Comparison of ENCODE assay signal across 8 cellular contexts in the genomic region with DNA sequence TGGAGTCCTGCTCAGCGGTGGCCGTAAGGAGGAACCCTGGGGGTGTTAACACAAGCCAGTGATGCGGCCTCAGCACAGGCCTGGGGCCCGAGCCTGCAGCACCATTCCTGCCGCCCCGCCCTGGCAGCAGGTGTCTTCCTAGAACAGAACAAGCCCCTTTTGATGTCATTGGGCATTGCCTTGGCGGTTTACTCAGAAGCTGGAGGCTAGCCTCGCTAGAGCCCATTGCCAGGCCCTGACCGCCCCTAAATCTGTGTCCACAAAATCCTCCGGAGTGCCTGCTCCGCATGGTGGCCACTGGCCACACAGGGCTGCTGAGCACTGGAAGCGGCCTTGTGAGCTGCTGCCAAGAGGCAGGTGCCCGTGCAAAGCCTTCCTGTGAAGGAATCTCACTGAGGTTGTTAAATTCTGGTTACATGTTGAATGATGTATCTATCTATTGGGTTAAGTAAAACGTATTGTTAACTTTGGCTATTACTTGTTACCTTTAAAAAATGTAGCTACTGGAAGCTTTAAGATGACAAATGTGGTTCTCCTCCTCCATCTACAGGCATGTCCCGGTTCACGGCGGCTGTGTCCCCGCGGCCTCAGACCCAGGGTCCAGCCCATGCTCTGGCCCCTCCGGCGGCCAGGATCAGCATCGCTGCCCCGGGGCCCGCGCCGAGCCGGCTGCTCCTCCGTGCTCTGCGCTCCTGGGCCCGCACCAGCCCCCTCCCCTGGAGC. TPM values are rescaled to one million over a fixed set of nuclear protein-coding genes. Genes with fewer than 3 reads are reported as not detected.
DNase-seq lines count a peak whose midpoint lies in the region; ATAC-seq and TF ChIP-seq lines count a peak whose summit lies in the region.

No MANE protein-coding gene starts in this region.

- peaks cover 5% of the 10 kb centered on the region for H3K27me3 Mint-ChIP-seq in activated CD4-positive, alpha-beta T cell treated with anti-CD3 and anti-CD28 coated beads, Interleukin-2, amount 10 ng/mL, durations not matched to agents 7 days and 5 days
- no peaks in the 10 kb centered on the region for H3K27me3 Mint-ChIP-seq in MCF 10A (ENCODE audit: insufficient read depth, unreplicated experiment)

- H3K4me3 Mint-ChIP-seq in activated CD4-positive, alpha-beta T cell treated with anti-CD3 and anti-CD28 coated beads, Interleukin-2, amount 10 ng/mL, durations not matched to agents 7 days and 5 days, result peak overlapping the region; percentile 70
- peak overlapping the region; percentile 73 for H3K4me3 Mint-ChIP-seq in MCF 10A (ENCODE audit: unreplicated experiment)

- intact Hi-C loops in MCF 10A (cut with micrococcal nuclease) (loop anchor here (2.0 to 10.0 kb wide), 3 partner anchors 58 to 100 kb away; no protein-coding TSS in a partner anchor), left lung (cut with DNase I) (no loop called here)

- DNase-seq in activated CD4-positive, alpha-beta T cell treated with anti-CD3 and anti-CD28 coated beads, Interleukin-2, amount 10 ng/mL, durations not matched to agents 7 days and 5 days, result no peak
- no peak for DNase-seq in activated CD4-positive, alpha-beta T cell treated with anti-CD3 and anti-CD28 coated beads, Interleukin-2, amount 50 U/mL, for 1 hour
- DNase-seq in MCF 10A (ENCODE audit: unreplicated experiment) (peak; percentile 23), left lung (peak; percentile 35 to 74), suprapubic skin (ENCODE audit: low spot score in 2 of 2) (peak; percentile 67 to 72), NCI-H1417 treated with DMSO at 0.1 percent for 48 hours (lab: John Stamatoyannopoulos, UW) (no peak)
- no peak for DNase-seq in activated CD4-positive, alpha-beta T cell treated with anti-CD3 and anti-CD28 coated beads, Interleukin-2, amount 50 U/mL, for 4 hours

- H3K36me3 ChIP-seq in KOPT-K1 (ENCODE audit: insufficient read depth, low read length) (no peaks in the 10 kb centered on the region), left lung (no peaks in the 10 kb centered on the region), suprapubic skin (no peaks in the 10 kb centered on the region)

- peaks cover 42% of the 10 kb centered on the region for H3K4me1 Mint-ChIP-seq in activated CD4-positive, alpha-beta T cell treated with anti-CD3 and anti-CD28 coated beads, Interleukin-2, amount 10 ng/mL, durations not matched to agents 7 days and 5 days
- H3K4me1 Mint-ChIP-seq in MCF 10A (ENCODE audit: insufficient read depth, unreplicated experiment), result peaks cover 54% of the 10 kb centered on the region

- H3K4me1 ChIP-seq in left lung (peaks cover 25 to 61% of the 10 kb centered on the region in 2 donors), suprapubic skin (peaks cover 48% of the 10 kb centered on the region)

- no peak for TF ChIP-seq POLR2A in suprapubic skin (IDR thresholded peaks at IDR 0.05)

- no peak overlapping the region for H3K27ac Mint-ChIP-seq in activated CD4-positive, alpha-beta T cell treated with anti-CD3 and anti-CD28 coated beads, Interleukin-2, amount 10 ng/mL, durations not matched to agents 7 days and 5 days
- no peak overlapping the region for H3K27ac Mint-ChIP-seq in MCF 10A (ENCODE audit: low read depth, unreplicated experiment)

- peak; percentile 2 for ATAC-seq in left lung

- H3K36me3 Mint-ChIP-seq in activated CD4-positive, alpha-beta T cell treated with anti-CD3 and anti-CD28 coated beads, Interleukin-2, amount 10 ng/mL, durations not matched to agents 7 days and 5 days (ENCODE audit: low read depth), result peaks cover 4% of the 10 kb centered on the region
- no peaks in the 10 kb centered on the region for H3K36me3 Mint-ChIP-seq in MCF 10A (ENCODE audit: insufficient read depth, unreplicated experiment)

- peak overlapping the region; percentile 72 for H3K27ac ChIP-seq in KOPT-K1 (ENCODE audit: low read depth, low read length, poor library complexity, severe bottlenecking)
- H3K27ac ChIP-seq in left lung, result peak overlapping the region; percentile 86 to 87
- H3K27ac ChIP-seq in suprapubic skin, result peak overlapping the region; percentile 79

- POLR2A ChIA-PET in activated CD4-positive, alpha-beta T cell treated with anti-CD3 and anti-CD28 coated beads, Interleukin-2, amount 10 ng/mL, durations not matched to agents 7 days and 5 days (lab: Charles Lee), result no interaction called here
- POLR2A ChIA-PET in MCF 10A (lab: Yijun Ruan, JAX), result interaction anchor here (0.8 to 1.7 kb wide), 9 partner anchors 33 to 128 kb away, joined by 3 to 8 read pairs (median 3); no protein-coding TSS in a partner anchor

- H3K27me3 ChIP-seq in left lung (no peaks in the 10 kb centered on the region), suprapubic skin (no peaks in the 10 kb centered on the region)

- 16% methylated on average over 19 of the region's 30 CpGs for WGBS in suprapubic skin

- CTCF ChIA-PET in activated CD4-positive, alpha-beta T cell treated with anti-CD3 and anti-CD28 coated beads, Interleukin-2, amount 10 ng/mL, durations not matched to agents 7 days and 5 days (lab: Charles Lee), result interaction anchor here (1.0 kb wide), 1 partner anchor 89 kb away, joined by 3 read pairs; no protein-coding TSS in a partner anchor
- CTCF ChIA-PET in MCF 10A (lab: Yijun Ruan, JAX), result interaction anchor here (0.8 to 1.6 kb wide), 4 partner anchors 16 to 76 kb away, joined by 3 to 5 read pairs (median 3); no protein-coding TSS in a partner anchor

- H3K9me3 ChIP-seq in KOPT-K1 (ENCODE audit: insufficient read depth, low read length, poor library complexity, severe bottlenecking) (peaks cover 10% of the 10 kb centered on the region), left lung (peaks cover 0 to 6% of the 10 kb centered on the region in 2 donors), suprapubic skin (no peaks in the 10 kb centered on the region)

- H3K9me3 Mint-ChIP-seq in activated CD4-positive, alpha-beta T cell treated with anti-CD3 and anti-CD28 coated beads, Interleukin-2, amount 10 ng/mL, durations not matched to agents 7 days and 5 days, result peaks cover 8% of the 10 kb centered on the region
- no peaks in the 10 kb centered on the region for H3K9me3 Mint-ChIP-seq in MCF 10A (ENCODE audit: unreplicated experiment)

- H3K4me3 ChIP-seq in left lung (peak overlapping the region; percentile 60 to 73), suprapubic skin (peak overlapping the region; percentile 65)

- TF ChIP-seq EP300 in suprapubic skin (IDR thresholded peaks at IDR 0.05), result no peak

- BruUV-seq in MCF 10A (replicated peaks; lab: Mats Ljungman, UMichigan), result TSS peak; percentile 42

- no peak for TF ChIP-seq CTCF in MCF 10A (IDR thresholded peaks at IDR 0.05; ENCODE audit: unreplicated experiment)
- TF ChIP-seq CTCF in left lung (IDR thresholded peaks at IDR 0.05), result no peak
- no peak for TF ChIP-seq CTCF in suprapubic skin (IDR thresholded peaks at IDR 0.05)

RNA-seq across cellular contexts. Expression of a gene that starts 1.2 kb away (rescaled TPM):
- 1 to 10 TPM; 9.1 to 9.9 TPM for total RNA-seq in activated CD4-positive, alpha-beta T cell treated with anti-CD3 and anti-CD28 coated beads, Interleukin-2, amount 10 ng/mL, durations not matched to agents 7 days and 5 days
- total RNA-seq in MCF 10A (2022), result 14.2 and 14.7 TPM in 2 replicates
- 10 to 100 TPM; 32.0 to 37.0 TPM for total RNA-seq in left lung
- total RNA-seq in suprapubic skin, result 10 to 100 TPM; 28.1 to 39.1 (median 32.3) TPM

Comparison
In these comparisons a context has a peak if more than half of its experiments do, and no peak if none do; other contexts are left out.
1. DNase-seq: peak in MCF 10A (single experiment), left lung (2 of 2) and suprapubic skin (2 of 2); none in activated CD4-positive, alpha-beta T cell treated with anti-CD3 and anti-CD28 coated beads, Interleukin-2, amount 10 ng/mL, durations not matched to agents 7 days and 5 days (single experiment), activated CD4-positive, alpha-beta T cell treated with anti-CD3 and anti-CD28 coated beads, Interleukin-2, amount 50 U/mL, for 1 hour (single experiment), NCI-H1417 treated with DMSO at 0.1 percent for 48 hours (single experiment) and activated CD4-positive, alpha-beta T cell treated with anti-CD3 and anti-CD28 coated beads, Interleukin-2, amount 50 U/mL, for 4 hours (0 of 2).
2. Peak in every context shown above with its lines, with median percentiles within 50 percentile points of each other: H3K27ac ChIP-seq.